10 cellular contexts compared by ENCODE assay signal in genomic region chr2:42098571-42099430, GRCh38. TPM values are rescaled to one million over a fixed set of nuclear protein-coding genes. Genes with fewer than 3 reads are reported as not detected.
DNase-seq lines count a peak whose midpoint lies in the region; ATAC-seq and TF ChIP-seq lines count a peak whose summit lies in the region.
"Had no signal": no experiment of that assay in that cellular context is flagged by ENCODE, and none has a peak within 500 bp of the region (broad histone marks: within the 10 kb centered on the region; RNA-seq: fewer than 3 reads in every experiment).

No MANE protein-coding gene starts in this region.

- H3K9ac ChIP-seq in adipocyte (ENCODE audit: low read length) = peak overlapping the region; percentile 56

- peaks cover 10% of the 10 kb centered on the region for H3K9me3 Mint-ChIP-seq in activated CD4-positive, alpha-beta T cell treated with anti-CD3 and anti-CD28 coated beads, Interleukin-2, amount 10 ng/mL, durations not matched to agents 7 days and 5 days

- CTCF ChIA-PET in activated CD4-positive, alpha-beta T cell treated with anti-CD3 and anti-CD28 coated beads, Interleukin-2, amount 10 ng/mL, durations not matched to agents 7 days and 5 days (lab: Charles Lee) = interaction anchor here (0.6 to 1.3 kb wide), 5 partner anchors 9 to 97 kb away, joined by 3 to 4 read pairs (median 3); no protein-coding TSS in a partner anchor

- H3K36me3 ChIP-seq in adipocyte (ENCODE audit: control insufficient read depth, insufficient read depth, low read length, severe bottlenecking) = no peaks in the 10 kb centered on the region
- H3K36me3 ChIP-seq in thyroid gland = no peaks in the 10 kb centered on the region

- H3K36me3 Mint-ChIP-seq in activated CD4-positive, alpha-beta T cell treated with anti-CD3 and anti-CD28 coated beads, Interleukin-2, amount 10 ng/mL, durations not matched to agents 7 days and 5 days (ENCODE audit: low read depth) = peaks cover 15% of the 10 kb centered on the region
- H3K36me3 Mint-ChIP-seq: brain had no signal

- H3K27me3 Mint-ChIP-seq in activated CD4-positive, alpha-beta T cell treated with anti-CD3 and anti-CD28 coated beads, Interleukin-2, amount 10 ng/mL, durations not matched to agents 7 days and 5 days = peaks cover 7% of the 10 kb centered on the region

- WGBS in thyroid gland, 2 donors = 49 to 61% methylated on average over 8 of the region's 9 CpGs

- no peak for TF ChIP-seq CTCF in thyroid gland (IDR thresholded peaks at IDR 0.05)

- intact Hi-C loops in thyroid gland (cut with DNase I) = loop anchor here (5.0 to 10.0 kb wide), 3 partner anchors 144 to 266 kb away; partner anchors contain the start of gene COX7A2L

- peaks cover 56% of the 10 kb centered on the region for H3K4me1 Mint-ChIP-seq in activated CD4-positive, alpha-beta T cell treated with anti-CD3 and anti-CD28 coated beads, Interleukin-2, amount 10 ng/mL, durations not matched to agents 7 days and 5 days

- H3K27ac ChIP-seq in thyroid gland = peak overlapping the region in 2 of 3 donors; percentile 24 to 71

- H3K4me3 ChIP-seq in adipocyte (ENCODE audit: low read length) = no peak overlapping the region
- H3K4me3 ChIP-seq in thyroid gland (replicated peaks in 1 of 3) = no peak overlapping the region

- H3K27ac Mint-ChIP-seq in activated CD4-positive, alpha-beta T cell treated with anti-CD3 and anti-CD28 coated beads, Interleukin-2, amount 10 ng/mL, durations not matched to agents 7 days and 5 days = peak overlapping the region; percentile 79

- H3K27me3 ChIP-seq in adipocyte (replicated peaks; ENCODE audit: control insufficient read depth, insufficient read depth, low read length) (no peaks in the 10 kb centered on the region), thyroid gland (no peaks in the 10 kb centered on the region)

- H3K4me1 ChIP-seq in adipocyte (ENCODE audit: control insufficient read depth, insufficient read depth, low read length) (peaks cover 25% of the 10 kb centered on the region), thyroid gland (peaks cover 13 to 35% of the 10 kb centered on the region in 2 donors)

- no peaks in the 10 kb centered on the region for H3K9me3 ChIP-seq in adipocyte (ENCODE audit: control insufficient read depth, low read length)
- H3K9me3 ChIP-seq in thyroid gland = no peaks in the 10 kb centered on the region

- ATAC-seq in GM21526 (IDR thresholded peaks at IDR 0.05; ENCODE audit: low FRiP score, unreplicated experiment) (no peak), GM18907 (IDR thresholded peaks at IDR 0.05; ENCODE audit: unreplicated experiment) (no peak)

- POLR2A ChIA-PET in activated CD4-positive, alpha-beta T cell treated with anti-CD3 and anti-CD28 coated beads, Interleukin-2, amount 10 ng/mL, durations not matched to agents 7 days and 5 days (lab: Charles Lee) = no interaction called here

- TF ChIP-seq POLR2A in thyroid gland (IDR thresholded peaks at IDR 0.05) = no peak

- no peak overlapping the region for H3K4me3 Mint-ChIP-seq in activated CD4-positive, alpha-beta T cell treated with anti-CD3 and anti-CD28 coated beads, Interleukin-2, amount 10 ng/mL, durations not matched to agents 7 days and 5 days
- H3K4me3 Mint-ChIP-seq: brain had no signal

- no peak for DNase-seq in activated CD4-positive, alpha-beta T cell treated with anti-CD3 and anti-CD28 coated beads, Interleukin-2, amount 10 ng/mL, durations not matched to agents 7 days and 5 days
- no peak for DNase-seq in activated CD4-positive, alpha-beta T cell treated with anti-CD3 and anti-CD28 coated beads, Interleukin-2, amount 50 U/mL, for 48 hours
- no peak for DNase-seq in adipocyte (ENCODE audit: low read depth)
- DNase-seq in medulla oblongata (ENCODE audit: extremely low spot score) = peak; percentile 60
- peak in 1 of 2 donors; percentile 11 for DNase-seq in thyroid gland
- DNase-seq in NCI-H1092 treated with DMSO at 0.1 percent for 48 hours (lab: John Stamatoyannopoulos, UW) = no peak

RNA-seq across cellular contexts. Expression of gene PKDCC, which starts 51.0 kb away (rescaled TPM):
- not detected for total RNA-seq in activated CD4-positive, alpha-beta T cell treated with anti-CD3 and anti-CD28 coated beads, Interleukin-2, amount 10 ng/mL, durations not matched to agents 7 days and 5 days
- 10 to 100 TPM in 2 of 4 donors, 1 to 10 TPM in 2; 5.9 to 21.4 (median 12.7) TPM for total RNA-seq in thyroid gland
- total RNA-seq: mononuclear cell had no signal

Comparison
In these comparisons a context has a peak if more than half of its experiments do, and no peak if none do; other contexts are left out.
1. RNA of gene PKDCC, which starts 51.0 kb away (total RNA-seq): 5.9 to 21.4 TPM in thyroid gland; not detected in activated CD4-positive, alpha-beta T cell treated with anti-CD3 and anti-CD28 coated beads, Interleukin-2, amount 10 ng/mL, durations not matched to agents 7 days and 5 days; every median in the first group is over 4 times any median in the second.